16 cellular contexts compared by ENCODE assay signal in the genomic region with DNA sequence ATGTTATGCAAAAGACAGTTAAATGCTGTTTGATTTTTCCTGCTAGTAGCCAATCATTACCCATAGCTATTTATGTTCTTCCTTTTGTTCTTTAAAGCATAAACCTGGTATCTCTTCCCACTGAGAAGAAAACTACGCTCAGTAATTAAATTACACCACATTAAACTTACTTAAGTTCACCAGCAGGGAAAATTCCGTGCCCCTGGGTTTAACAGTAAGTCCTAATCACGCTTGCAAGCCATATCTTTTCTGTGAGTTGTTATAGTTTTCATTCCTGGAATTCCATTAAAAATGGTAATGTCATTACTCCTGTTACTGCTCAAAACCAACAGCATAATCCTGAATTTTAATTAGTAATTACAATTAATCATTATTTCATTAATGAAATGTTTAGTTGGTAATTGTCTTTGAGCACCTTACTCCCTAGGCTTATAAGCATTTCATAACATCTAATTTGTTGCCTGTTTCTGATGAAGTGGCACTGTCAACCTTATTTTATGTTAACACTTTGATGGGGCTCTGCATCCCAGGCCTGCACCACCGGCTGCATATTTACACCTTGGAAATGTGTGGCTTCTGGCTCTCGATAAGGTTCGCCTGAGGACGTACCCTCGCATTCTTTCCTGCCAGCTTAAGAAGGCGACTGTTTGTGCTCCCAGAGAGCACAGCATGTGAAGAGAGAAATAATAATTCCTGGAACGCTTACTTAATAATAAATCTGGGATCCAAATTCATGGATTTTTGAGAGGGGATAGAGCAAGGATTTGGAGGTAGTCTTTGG.
DNase-seq lines count a peak whose midpoint lies in the region; ATAC-seq and TF ChIP-seq lines count a peak whose summit lies in the region.
"Had no signal": no experiment of that assay in that cellular context is flagged by ENCODE, and none has a peak within 500 bp of the region (broad histone marks: within the 10 kb centered on the region; RNA-seq: fewer than 3 reads in every experiment).

No MANE protein-coding gene starts in this region.

- H3K9me3 Mint-ChIP-seq in HFFc6 (no peaks in the 10 kb centered on the region), natural killer cell (no peaks in the 10 kb centered on the region)
- H3K9me3 Mint-ChIP-seq: activated naive CD8-positive, alpha-beta T cell treated with anti-CD3 and anti-CD28 coated beads for 36 hours; naive B cell; stimulated activated naive CD8-positive, alpha-beta T cell treated with anti-CD3 and anti-CD28 coated beads, Interleukin-15, Interleukin-2, amounts not matched to agents 100 ng/mL and 50 ng/mL, for 24 hours had no signal

- H3K27ac ChIP-seq in right cardiac atrium (ENCODE audit: low read length) (no peak overlapping the region), gastrocnemius medialis (no peak overlapping the region)
- H3K27ac ChIP-seq: epithelial cell of prostate had no signal

- 50% methylated on average over 10 of the region's 10 CpGs for WGBS in right cardiac atrium

- peak; percentile 27 for DNase-seq in A172 (ENCODE audit: low spot score)
- no peak for DNase-seq in HFFc6
- DNase-seq in astrocyte of the hippocampus (ENCODE audit: low read depth, low spot score): peak; percentile 75
- DNase-seq in right cardiac atrium: peak in 1 of 3 donors; percentile 58
- no peak for DNase-seq in natural killer cell
- DNase-seq in gastrocnemius medialis: no peak
- DNase-seq: activated naive CD8-positive, alpha-beta T cell treated with anti-CD3 and anti-CD28 coated beads for 36 hours; activated T-cell treated with anti-CD3 and anti-CD28 coated beads, Interleukin-2, amount 50 U/mL, for 1 hour; hypothalamus; KBM-7; naive B cell; SHP77 treated with DMSO at 0.1 percent for 48 hours had no signal

- peaks cover 14% of the 10 kb centered on the region for H3K36me3 Mint-ChIP-seq in HFFc6 (ENCODE audit: low read depth)
- H3K36me3 Mint-ChIP-seq in natural killer cell: no peaks in the 10 kb centered on the region
- H3K36me3 Mint-ChIP-seq: activated naive CD8-positive, alpha-beta T cell treated with anti-CD3 and anti-CD28 coated beads for 36 hours; naive B cell had no signal

- no peaks in the 10 kb centered on the region for H3K36me3 ChIP-seq in gastrocnemius medialis

- no peak overlapping the region for H3K4me3 ChIP-seq in right cardiac atrium (ENCODE audit: low read length)
- H3K4me3 ChIP-seq in gastrocnemius medialis: no peak overlapping the region

- peaks cover 6% of the 10 kb centered on the region for H3K4me1 ChIP-seq in right cardiac atrium (ENCODE audit: control insufficient read depth, insufficient read depth, low read length)
- peaks cover 1 to 15% of the 10 kb centered on the region in 2 donors for H3K4me1 ChIP-seq in gastrocnemius medialis

- H3K4me1 Mint-ChIP-seq in HFFc6 (ENCODE audit: low read depth): peaks cover 56% of the 10 kb centered on the region
- H3K4me1 Mint-ChIP-seq in natural killer cell: peaks cover 5 to 7% of the 10 kb centered on the region in 2 donors

- no peak overlapping the region for H3K4me3 Mint-ChIP-seq in HFFc6
- H3K4me3 Mint-ChIP-seq in natural killer cell: no peak overlapping the region
- H3K4me3 Mint-ChIP-seq: activated naive CD8-positive, alpha-beta T cell treated with anti-CD3 and anti-CD28 coated beads for 36 hours; stimulated activated naive CD8-positive, alpha-beta T cell treated with anti-CD3 and anti-CD28 coated beads, Interleukin-15, Interleukin-2, amounts not matched to agents 100 ng/mL and 50 ng/mL, for 24 hours had no signal

- in situ Hi-C loops in gastrocnemius medialis (cut with MboI; ENCODE audit: low sequenced_read_pairs in 4 of 4): no loop called here

- ATAC-seq in right cardiac atrium (peak; percentile 50 to 61), natural killer cell (no peak), HG02970 (IDR thresholded peaks at IDR 0.05; ENCODE audit: low FRiP score, unreplicated experiment) (no peak), HG03159 (IDR thresholded peaks at IDR 0.05; ENCODE audit: unreplicated experiment) (no peak), gastrocnemius medialis (no peak)

- H3K27ac Mint-ChIP-seq in HFFc6 (no peak overlapping the region), natural killer cell (no peak overlapping the region)
- H3K27ac Mint-ChIP-seq: activated naive CD8-positive, alpha-beta T cell treated with anti-CD3 and anti-CD28 coated beads for 36 hours; stimulated activated naive CD8-positive, alpha-beta T cell treated with anti-CD3 and anti-CD28 coated beads, Interleukin-15, Interleukin-2, amounts not matched to agents 100 ng/mL and 50 ng/mL, for 24 hours had no signal

- no peaks in the 10 kb centered on the region for H3K9me3 ChIP-seq in right cardiac atrium (ENCODE audit: control insufficient read depth, low read length)
- H3K9me3 ChIP-seq in gastrocnemius medialis: no peaks in the 10 kb centered on the region

- TF ChIP-seq POLR2A in gastrocnemius medialis (IDR thresholded peaks at IDR 0.05): no peak

- H3K27me3 ChIP-seq in right cardiac atrium (ENCODE audit: control insufficient read depth, insufficient read depth) (no peaks in the 10 kb centered on the region), gastrocnemius medialis (no peaks in the 10 kb centered on the region)

- no peaks in the 10 kb centered on the region for H3K27me3 Mint-ChIP-seq in HFFc6 (ENCODE audit: insufficient read depth)
- H3K27me3 Mint-ChIP-seq in natural killer cell (ENCODE audit: low read depth in 2 of 2): peaks cover 0 to 5% of the 10 kb centered on the region in 2 donors
- H3K27me3 Mint-ChIP-seq: activated naive CD8-positive, alpha-beta T cell treated with anti-CD3 and anti-CD28 coated beads for 36 hours; naive B cell; stimulated activated naive CD8-positive, alpha-beta T cell treated with anti-CD3 and anti-CD28 coated beads, Interleukin-15, Interleukin-2, amounts not matched to agents 100 ng/mL and 50 ng/mL, for 24 hours had no signal

- TF ChIP-seq CTCF in HFFc6 (IDR thresholded peaks at IDR 0.05): peak; percentile 25; the same call in 1 of the 2 replicates
- TF ChIP-seq CTCF in natural killer cell (IDR thresholded peaks at IDR 0.05): no peak
- TF ChIP-seq CTCF in gastrocnemius medialis (IDR thresholded peaks at IDR 0.05 in 4 of 5, conservative IDR thresholded peaks at IDR 0.05 in 1 of 5): no peak

- intact Hi-C loops in right cardiac atrium (cut with DNase I) (no loop called here), natural killer cell (cut with micrococcal nuclease) (no loop called here), gastrocnemius medialis (cut with DNase I; ENCODE audit: low total_unique reads) (no loop called here)

Comparison
In these comparisons a context has a peak if more than half of its experiments do, and no peak if none do; other contexts are left out.
1. DNase-seq: peak in A172 (single experiment) and astrocyte of the hippocampus (single experiment); none in HFFc6 (single experiment), natural killer cell (single experiment) and gastrocnemius medialis (0 of 2).
2. ATAC-seq: peak in right cardiac atrium (2 of 2); none in natural killer cell (0 of 3), HG02970 (single experiment), HG03159 (single experiment) and gastrocnemius medialis (0 of 2).